ENCODE assay signal across 11 cellular contexts in genomic region chr5:135271533-135272310, GRCh38.
DNase-seq lines count a peak whose midpoint lies in the region; ATAC-seq and TF ChIP-seq lines count a peak whose summit lies in the region.
"Had no signal": no experiment of that assay in that cellular context is flagged by ENCODE, and none has a peak within 500 bp of the region (broad histone marks: within the 10 kb centered on the region; RNA-seq: fewer than 3 reads in every experiment).

No MANE protein-coding gene starts in this region.

- no peaks in the 10 kb centered on the region for H3K9me3 Mint-ChIP-seq in progenitor cell of endocrine pancreas (ENCODE audit: low read depth)
- H3K9me3 Mint-ChIP-seq: activated T-helper 17 cell treated with anti-CD3 and anti-CD28 coated beads, Interleukin-2, amount 50 U/mL, for 72 hours had no signal

- ATAC-seq in GM19035 (IDR thresholded peaks at IDR 0.05; ENCODE audit: unreplicated experiment) (no peak), GM21447 (IDR thresholded peaks at IDR 0.05; ENCODE audit: unreplicated experiment) (no peak)
- ATAC-seq: activated T-helper 17 cell treated with anti-CD3 and anti-CD28 coated beads, Interleukin-2, amount 50 U/mL, for 72 hours had no signal

- no peak overlapping the region for H3K4me3 ChIP-seq in GM12865 (ENCODE audit: low read depth, low read length)
- H3K4me3 ChIP-seq: thyroid gland had no signal

- H3K27ac Mint-ChIP-seq in progenitor cell of endocrine pancreas = peak overlapping the region; percentile 31
- H3K27ac Mint-ChIP-seq: activated T-helper 17 cell treated with anti-CD3 and anti-CD28 coated beads, Interleukin-2, amount 50 U/mL, for 72 hours had no signal

- DNase-seq in GM12865 (ENCODE audit: low read depth) (peak; percentile 21), OCI-M1 (lab: John Stamatoyannopoulos, UW) (peak; percentile 98), fibroblast of peridontal ligament (ENCODE audit: extremely low read depth) (peak; percentile 51), progenitor cell of endocrine pancreas (ENCODE audit: low spot score, unreplicated experiment) (no peak)
- DNase-seq in activated CD4-positive, alpha-beta T cell treated with anti-CD3 and anti-CD28 coated beads, Interleukin-2, amount 50 U/mL, for 4 hours = no peak
- DNase-seq in stimulated activated CD4-positive, alpha-beta T cell treated with anti-CD3 and anti-CD28 coated beads, Interleukin-12 subunit alpha, Interleukin-12 subunit beta, amount 100 ng/mL, for 4 hours = no peak
- DNase-seq: NCI-H510A treated with DMSO at 0.1 percent for 48 hours, thyroid gland had no signal

- H3K27me3 Mint-ChIP-seq in progenitor cell of endocrine pancreas = peaks cover 9% of the 10 kb centered on the region

- H3K36me3 Mint-ChIP-seq in progenitor cell of endocrine pancreas (ENCODE audit: insufficient read depth) = no peaks in the 10 kb centered on the region

- no peak for TF ChIP-seq CTCF in GM12865 (IDR thresholded peaks at IDR 0.05; ENCODE audit: insufficient read depth, low read depth, low read length, missing control alignments)
- no peak for TF ChIP-seq CTCF in progenitor cell of endocrine pancreas (IDR thresholded peaks at IDR 0.05; ENCODE audit: unreplicated experiment)

- no peak overlapping the region for H3K4me3 Mint-ChIP-seq in progenitor cell of endocrine pancreas (ENCODE audit: low read depth)
- H3K4me3 Mint-ChIP-seq: activated T-helper 17 cell treated with anti-CD3 and anti-CD28 coated beads, Interleukin-2, amount 50 U/mL, for 72 hours had no signal

- H3K4me1 Mint-ChIP-seq in progenitor cell of endocrine pancreas (ENCODE audit: low read depth) = peaks cover 4% of the 10 kb centered on the region
- H3K4me1 Mint-ChIP-seq: activated T-helper 17 cell treated with anti-CD3 and anti-CD28 coated beads, Interleukin-2, amount 50 U/mL, for 72 hours had no signal

Comparison
In these comparisons a context has a peak if more than half of its experiments do, and no peak if none do; other contexts are left out.
1. DNase-seq: peak in GM12865 (single experiment), OCI-M1 (single experiment) and fibroblast of peridontal ligament (single experiment); none in progenitor cell of endocrine pancreas (single experiment), activated CD4-positive, alpha-beta T cell treated with anti-CD3 and anti-CD28 coated beads, Interleukin-2, amount 50 U/mL, for 4 hours (0 of 2) and stimulated activated CD4-positive, alpha-beta T cell treated with anti-CD3 and anti-CD28 coated beads, Interleukin-12 subunit alpha, Interleukin-12 subunit beta, amount 100 ng/mL, for 4 hours (single experiment).